In the genomic region with DNA sequence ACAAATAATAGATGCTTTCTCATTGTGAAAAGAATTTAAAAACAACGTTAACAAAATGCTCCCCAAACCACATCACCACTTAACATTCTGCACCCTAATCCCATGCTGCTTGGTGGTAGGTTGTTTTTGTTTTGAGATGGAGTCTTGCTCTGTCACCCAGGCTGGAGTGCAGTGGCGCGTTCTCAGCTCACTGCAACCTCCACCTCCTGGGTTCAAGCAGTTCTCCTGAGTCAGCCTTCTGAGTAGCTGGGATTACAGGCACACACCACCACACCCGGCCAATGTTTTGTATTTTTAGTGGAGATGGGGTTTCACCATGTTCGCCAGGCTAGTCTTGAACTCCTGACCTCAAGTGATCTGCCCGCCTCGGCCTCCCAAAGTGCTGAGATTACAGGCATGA, we compare ENCODE assay signal across 8 cellular contexts.
DNase-seq lines count a peak whose midpoint lies in the region; ATAC-seq and TF ChIP-seq lines count a peak whose summit lies in the region.
"Not testable (repeated sequence)": the region's sequence is repeated elsewhere in the genome, so short reads cannot be mapped to it uniquely, and the experiment has no call there.

No MANE protein-coding gene starts in this region.

- 60 to 65% methylated on average over 7 of the region's 7 CpGs for WGBS in heart right ventricle, 2 donors
- WGBS in mesendoderm (ENCODE audit: extremely low coverage, insufficient coverage, low lambda C conversion rate), result no CpG with 5 or more reads among the region's 7 CpGs
- WGBS in aorta, 2 donors, result 77 to 78% methylated on average over 7 of the region's 7 CpGs

- not testable (repeated sequence) for H4K8ac ChIP-seq in mesendoderm (ENCODE audit: low read depth, low read length)

- H3K4me1 Mint-ChIP-seq in activated B cell treated with CpG ODN at 0.5 μM for 24 hours, result peaks cover 64% of the 10 kb centered on the region
- H3K4me1 Mint-ChIP-seq in stimulated activated memory B cell treated with anti-CD40 and anti-IgM and Interleukin-4, amounts not matched to agents 10 μg/mL and 1 μg/mL and 100 μg/mL, for 72 hours, result peaks cover 62% of the 10 kb centered on the region

- peak overlapping the region; percentile 24 for H3K27ac Mint-ChIP-seq in activated B cell treated with CpG ODN at 0.5 μM for 24 hours
- H3K27ac Mint-ChIP-seq in stimulated activated memory B cell treated with anti-CD40 and anti-IgM and Interleukin-4, amounts not matched to agents 10 μg/mL and 1 μg/mL and 100 μg/mL, for 72 hours, result peak overlapping the region; percentile 62

- intact Hi-C loops in activated B cell treated with CpG ODN at 0.5 μM for 24 hours (cut with micrococcal nuclease); heart right ventricle (cut with DNase I); aorta (cut with DNase I): not testable (repeated sequence)

- not testable (repeated sequence) for H3K36me3 Mint-ChIP-seq in activated B cell treated with CpG ODN at 0.5 μM for 24 hours (ENCODE audit: low read depth); stimulated activated memory B cell treated with anti-CD40 and anti-IgM and Interleukin-4, amounts not matched to agents 10 μg/mL and 1 μg/mL and 100 μg/mL, for 72 hours

- H3K9ac ChIP-seq in HUES48 (ENCODE audit: low read depth, low read length); mesendoderm (ENCODE audit: low read length): not testable (repeated sequence)

- TF ChIP-seq CTCF in activated B cell treated with CpG ODN at 0.5 μM for 24 hours (IDR thresholded peaks at IDR 0.05); coronary artery (IDR thresholded peaks at IDR 0.05); heart right ventricle (IDR thresholded peaks at IDR 0.05); osteoblast (IDR thresholded peaks at IDR 0.05; ENCODE audit: extremely low read depth, low read depth, low read length): not testable (repeated sequence)

- not testable (repeated sequence) for H3K4me3 ChIP-seq in HUES48 (ENCODE audit: low read depth, low read length); heart right ventricle; mesendoderm (ENCODE audit: low read length); osteoblast (ENCODE audit: insufficient read depth, low read length); aorta (ENCODE audit: low read length in 2 of 2)
- peak overlapping the region; percentile 22 for H3K4me3 ChIP-seq in coronary artery

- H3K4ac ChIP-seq in mesendoderm (ENCODE audit: low read depth, low read length), result peak overlapping the region; percentile 91

- H3K27ac ChIP-seq in HUES48 (ENCODE audit: low read depth, low read length), result peak overlapping the region; percentile 79
- H3K27ac ChIP-seq in coronary artery, result peak overlapping the region; percentile 41 to 90
- H3K27ac ChIP-seq in heart right ventricle, result peak overlapping the region in 9 of 10 donors; percentile 32 to 95 (median 80)
- peak overlapping the region; percentile 26 for H3K27ac ChIP-seq in mesendoderm (ENCODE audit: low read depth, low read length)
- peak overlapping the region; percentile 92 for H3K27ac ChIP-seq in osteoblast (ENCODE audit: low read depth, low read length)
- peak overlapping the region; percentile 43 to 68 for H3K27ac ChIP-seq in aorta (ENCODE audit: low read depth in 1 of 2, low read length in 2 of 2)

- H2BK120ac ChIP-seq in mesendoderm (ENCODE audit: low read depth, low read length), result not testable (repeated sequence)

- H2BK15ac ChIP-seq in mesendoderm (replicated peaks; ENCODE audit: low read depth), result not testable (repeated sequence)

- not testable (repeated sequence) for DNase-seq in activated B cell treated with CpG ODN at 0.5 μM for 24 hours; coronary artery (ENCODE audit: low spot score); heart right ventricle; mesendoderm; osteoblast (ENCODE audit: insufficient read length, low spot score, missing footprints); aorta

- H3K4me3 Mint-ChIP-seq in activated B cell treated with CpG ODN at 0.5 μM for 24 hours; stimulated activated memory B cell treated with anti-CD40 and anti-IgM and Interleukin-4, amounts not matched to agents 10 μg/mL and 1 μg/mL and 100 μg/mL, for 72 hours: not testable (repeated sequence)

- H2AK5ac ChIP-seq in mesendoderm (ENCODE audit: low read length), result not testable (repeated sequence)

- H3K27me3 Mint-ChIP-seq in activated B cell treated with CpG ODN at 0.5 μM for 24 hours; stimulated activated memory B cell treated with anti-CD40 and anti-IgM and Interleukin-4, amounts not matched to agents 10 μg/mL and 1 μg/mL and 100 μg/mL, for 72 hours: not testable (repeated sequence)

- not testable (repeated sequence) for H3K27me3 ChIP-seq in HUES48 (ENCODE audit: control insufficient read depth, insufficient read depth, low read length); heart right ventricle; mesendoderm (ENCODE audit: insufficient read depth, low read length, poor library complexity); osteoblast (ENCODE audit: insufficient read depth, low read length); aorta (ENCODE audit: control insufficient read depth in 1 of 2, insufficient read depth in 2 of 2, low read length in 1 of 2)

- CTCF ChIA-PET in activated B cell treated with CpG ODN at 0.5 μM for 24 hours (lab: Charles Lee), result not testable (repeated sequence)

- not testable (repeated sequence) for H3K9me3 Mint-ChIP-seq in activated B cell treated with CpG ODN at 0.5 μM for 24 hours; stimulated activated memory B cell treated with anti-CD40 and anti-IgM and Interleukin-4, amounts not matched to agents 10 μg/mL and 1 μg/mL and 100 μg/mL, for 72 hours

- H3K56ac ChIP-seq in mesendoderm (ENCODE audit: low read length), result peak overlapping the region; percentile 11

- peak overlapping the region; percentile 42 for H2BK5ac ChIP-seq in mesendoderm (ENCODE audit: low read length)

- H3K4me2 ChIP-seq in mesendoderm (ENCODE audit: low read length), result not testable (repeated sequence)
- peak overlapping the region; percentile 4 for H3K4me2 ChIP-seq in osteoblast (ENCODE audit: insufficient read depth, low read length)

- H3K18ac ChIP-seq in mesendoderm (ENCODE audit: low read length), result not testable (repeated sequence)

- ATAC-seq in activated B cell treated with CpG ODN at 0.5 μM for 24 hours (ENCODE audit: low read depth); heart right ventricle; stimulated activated memory B cell treated with anti-CD40 and anti-IgM and Interleukin-4, amounts not matched to agents 10 μg/mL and 1 μg/mL and 100 μg/mL, for 72 hours; aorta (ENCODE audit: low FRiP score): not testable (repeated sequence)

- H3K9me3 ChIP-seq in HUES48 (ENCODE audit: control insufficient read depth, insufficient read depth, low read length); heart right ventricle; osteoblast (ENCODE audit: low read depth, low read length); aorta (ENCODE audit: control insufficient read depth, low read length): not testable (repeated sequence)

- H4K5ac ChIP-seq in mesendoderm (ENCODE audit: low read length), result not testable (repeated sequence)

- not testable (repeated sequence) for H3K36me3 ChIP-seq in HUES48 (ENCODE audit: control insufficient read depth, insufficient read depth, low read length); heart right ventricle; mesendoderm (ENCODE audit: control insufficient read depth, insufficient read depth, low read length); osteoblast (ENCODE audit: insufficient read depth, low read length); aorta (ENCODE audit: control insufficient read depth in 1 of 2, insufficient read depth in 2 of 2, low read length in 1 of 2)

- not testable (repeated sequence) for H2AFZ ChIP-seq in osteoblast (ENCODE audit: low read length)

- POLR2A ChIA-PET in activated B cell treated with CpG ODN at 0.5 μM for 24 hours (lab: Charles Lee), result interaction anchor here (1.0 kb wide), 2 partner anchors 30 to 37 kb away, joined by 3 read pairs; no protein-coding TSS in a partner anchor

- not testable (repeated sequence) for H3K23ac ChIP-seq in mesendoderm (ENCODE audit: low read length)

- H3K79me2 ChIP-seq in mesendoderm (ENCODE audit: control insufficient read depth, insufficient read depth, low read length) (peaks cover 78% of the 10 kb centered on the region), osteoblast (ENCODE audit: insufficient read depth, low read length) (peaks cover 84% of the 10 kb centered on the region)

- peaks cover 69% of the 10 kb centered on the region for H3K4me1 ChIP-seq in HUES48 (ENCODE audit: control insufficient read depth, insufficient read depth, low read length)
- H3K4me1 ChIP-seq in heart right ventricle, result peaks cover 42 to 100% (median 97%) of the 10 kb centered on the region in 9 donors
- H3K4me1 ChIP-seq in mesendoderm (ENCODE audit: control insufficient read depth, low read depth, low read length), result peaks cover 42% of the 10 kb centered on the region
- peaks cover 70% of the 10 kb centered on the region for H3K4me1 ChIP-seq in osteoblast (ENCODE audit: insufficient read depth, low read length)
- peaks cover 12 to 35% of the 10 kb centered on the region in 2 donors for H3K4me1 ChIP-seq in aorta (ENCODE audit: control insufficient read depth in 1 of 2, insufficient read depth in 2 of 2, low read length in 2 of 2)

- H3K79me1 ChIP-seq in mesendoderm (ENCODE audit: low read length), result not testable (repeated sequence)

- H4K20me1 ChIP-seq in osteoblast (ENCODE audit: insufficient read depth, low read length), result peaks cover 23% of the 10 kb centered on the region

Comparison
In these comparisons a context has a peak if more than half of its experiments do, and no peak if none do; other contexts are left out.
1. H3K27ac ChIP-seq: peak in every context shown above with its lines; median percentile 92 in osteoblast; 80 in heart right ventricle; 79 in HUES48; 66 in coronary artery; 56 in aorta; 26 in mesendoderm.